26 cellular contexts compared by ENCODE assay signal in genomic region chr21:19993186-19993711, GRCh38.
"Had no signal": no experiment of that assay in that cellular context is flagged by ENCODE, and none has a peak within 500 bp of the region (broad histone marks: within the 10 kb centered on the region; RNA-seq: fewer than 3 reads in every experiment).

No MANE protein-coding gene starts in this region.

- FAIRE-seq: islet of Langerhans had no signal

- H3K4me3 Mint-ChIP-seq: natural killer cell; stimulated activated effector memory CD8-positive, alpha-beta T cell treated with anti-CD3 and anti-CD28 coated beads, Interleukin-12 subunit alpha, Interleukin-12 subunit beta, amount 100 ng/mL, for 72 hours; type B pancreatic cell had no signal

- H3K4me1 ChIP-seq: esophagus squamous epithelium, heart right ventricle, left lung, psoas muscle, sigmoid colon, stomach, tibial artery had no signal

- H3K36me3 ChIP-seq: esophagus squamous epithelium, heart right ventricle, left lung, ovary, sigmoid colon, stomach, tibial artery had no signal

- ATAC-seq: heart right ventricle; left cardiac atrium; left lung; psoas muscle; right cardiac atrium; stimulated activated effector memory CD8-positive, alpha-beta T cell treated with anti-CD3 and anti-CD28 coated beads, Interleukin-12 subunit alpha, Interleukin-12 subunit beta, amount 100 ng/mL, for 72 hours had no signal

- H3K27me3 Mint-ChIP-seq: type B pancreatic cell had no signal

- H3K27ac Mint-ChIP-seq: natural killer cell; stimulated activated effector memory CD8-positive, alpha-beta T cell treated with anti-CD3 and anti-CD28 coated beads, Interleukin-12 subunit alpha, Interleukin-12 subunit beta, amount 100 ng/mL, for 72 hours; type B pancreatic cell had no signal

- H3K9me3 ChIP-seq: ovary, psoas muscle, sigmoid colon, tibial artery had no signal

- H3K4me3 ChIP-seq: coronary artery, esophagus squamous epithelium, heart right ventricle, left lung, ovary, psoas muscle, sigmoid colon, stomach, tibial artery had no signal

- H3K36me3 Mint-ChIP-seq: natural killer cell; stimulated activated effector memory CD8-positive, alpha-beta T cell treated with anti-CD3 and anti-CD28 coated beads, Interleukin-12 subunit alpha, Interleukin-12 subunit beta, amount 100 ng/mL, for 72 hours; type B pancreatic cell had no signal

- H3K4me1 Mint-ChIP-seq: natural killer cell; stimulated activated effector memory CD8-positive, alpha-beta T cell treated with anti-CD3 and anti-CD28 coated beads, Interleukin-12 subunit alpha, Interleukin-12 subunit beta, amount 100 ng/mL, for 72 hours had no signal

- H3K27me3 ChIP-seq: esophagus squamous epithelium, heart right ventricle, left lung, ovary, sigmoid colon, stomach, tibial artery had no signal

- DNase-seq: dermis blood vessel endothelial cell; effector memory CD4-positive, alpha-beta T cell; esophagus squamous epithelium; foreskin melanocyte; glutamatergic neuron; heart right ventricle; hippocampal formation; left cardiac atrium; left lung; mammary epithelial cell; natural killer cell; occipital lobe; ovary; posterior cingulate gyrus; psoas muscle; right cardiac atrium; sigmoid colon; stimulated activated CD4-positive, alpha-beta T cell treated with anti-CD3 and anti-CD28 coated beads, Interleukin-2, amount 100 ng/mL, for 24 hours; stimulated activated CD4-positive, alpha-beta T cell treated with anti-CD3 and anti-CD28 coated beads, Interleukin-4, amount 100 ng/mL, for 24 hours; stimulated activated naive CD4-positive, alpha-beta T cell treated with Interleukin-2 at 50 U/mL for 16 hours; stomach; tibial artery had no signal

- H3K27ac ChIP-seq: coronary artery, esophagus squamous epithelium, heart right ventricle, left lung, ovary, psoas muscle, sigmoid colon, stomach, tibial artery had no signal

- H3K9me3 Mint-ChIP-seq: type B pancreatic cell had no signal
